16 cellular contexts compared by ENCODE assay signal in genomic region chr17:263271-263670, GRCh38.
"Had no signal": no experiment of that assay in that cellular context is flagged by ENCODE, and none has a peak within 500 bp of the region (broad histone marks: within the 10 kb centered on the region; RNA-seq: fewer than 3 reads in every experiment).

No MANE protein-coding gene starts in this region.

- H3K36me3 ChIP-seq: gastroesophageal sphincter had no signal

- H3K9me3 ChIP-seq: gastroesophageal sphincter, left lung, mucosa of descending colon had no signal

- FAIRE-seq: astrocyte, islet of Langerhans, small intestine, urothelium cell line had no signal

- H3K27me3 ChIP-seq: left lung had no signal

- DNase-seq: activated naive CD4-positive, alpha-beta T cell treated with anti-CD3 and anti-CD28 coated beads for 36 hours; erythroblast; left lung; retina; small intestine; T-helper 9 cell had no signal

- H3K4me1 Mint-ChIP-seq: activated CD4-positive, alpha-beta memory T cell treated with anti-CD3 and anti-CD28 coated beads, Interleukin-2, amount 10 ng/mL, durations not matched to agents 7 days and 5 days; memory B cell; naive thymus-derived CD4-positive, alpha-beta T cell had no signal

- ATAC-seq: gastroesophageal sphincter; left lung; mucosa of descending colon; naive thymus-derived CD4-positive, alpha-beta T cell had no signal

- H3K9me3 Mint-ChIP-seq: activated CD4-positive, alpha-beta memory T cell treated with anti-CD3 and anti-CD28 coated beads, Interleukin-2, amount 10 ng/mL, durations not matched to agents 7 days and 5 days; activated naive CD4-positive, alpha-beta T cell treated with anti-CD3 and anti-CD28 coated beads for 36 hours had no signal

- H3K4me3 ChIP-seq: dorsolateral prefrontal cortex, gastroesophageal sphincter, left lung, mucosa of descending colon had no signal

- H3K27ac ChIP-seq: dorsolateral prefrontal cortex, gastroesophageal sphincter, left lung had no signal

- H3K27ac Mint-ChIP-seq: activated CD4-positive, alpha-beta memory T cell treated with anti-CD3 and anti-CD28 coated beads, Interleukin-2, amount 10 ng/mL, durations not matched to agents 7 days and 5 days; activated naive CD4-positive, alpha-beta T cell treated with anti-CD3 and anti-CD28 coated beads for 36 hours; endodermal cell; memory B cell had no signal

- H3K4me3 Mint-ChIP-seq: activated CD4-positive, alpha-beta memory T cell treated with anti-CD3 and anti-CD28 coated beads, Interleukin-2, amount 10 ng/mL, durations not matched to agents 7 days and 5 days; activated naive CD4-positive, alpha-beta T cell treated with anti-CD3 and anti-CD28 coated beads for 36 hours; endodermal cell; memory B cell; naive thymus-derived CD4-positive, alpha-beta T cell had no signal
